In the genomic region with DNA sequence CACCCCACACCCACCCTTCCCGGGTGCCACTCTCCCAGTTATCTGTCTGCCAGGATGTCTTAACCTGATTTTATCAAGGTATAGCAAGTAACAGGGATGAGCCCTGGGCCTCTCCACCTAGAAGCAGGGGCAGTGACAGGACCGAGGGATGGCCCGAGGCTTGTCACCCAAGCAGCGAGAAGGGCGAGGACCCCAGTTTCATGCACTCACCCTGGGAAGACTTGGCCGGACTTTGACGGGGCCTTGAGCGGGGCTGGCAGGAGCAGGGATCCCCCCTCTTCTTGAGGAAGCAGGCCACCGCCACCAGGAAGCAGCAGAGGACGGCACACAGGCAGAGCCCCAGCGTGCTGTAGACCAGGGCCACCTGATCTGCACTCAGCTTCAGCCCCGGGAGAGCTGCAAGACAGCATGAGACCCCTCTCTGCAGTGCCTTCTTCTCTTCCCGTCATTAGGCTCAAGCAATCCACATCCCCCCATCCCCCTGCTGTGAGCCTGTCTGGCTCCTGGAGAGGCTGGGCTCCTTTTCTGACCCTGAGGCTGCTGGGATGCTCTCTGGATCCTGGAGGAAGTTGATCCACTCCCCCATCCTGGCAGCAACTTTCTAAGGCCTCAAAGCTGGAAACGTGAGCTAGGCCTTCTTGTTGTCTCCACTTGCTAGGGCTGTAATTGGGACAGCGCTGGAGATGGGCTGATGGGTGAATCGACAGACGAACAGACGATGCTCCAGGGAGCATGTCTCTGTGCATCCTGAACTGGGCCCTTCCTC, we compare ENCODE assay signal across 24 cellular contexts. TPM values are rescaled to one million over a fixed set of nuclear protein-coding genes. Genes with fewer than 3 reads are reported as not detected.
DNase-seq lines count a peak whose midpoint lies in the region; ATAC-seq and TF ChIP-seq lines count a peak whose summit lies in the region.
"Had no signal": no experiment of that assay in that cellular context is flagged by ENCODE, and none has a peak within 500 bp of the region (broad histone marks: within the 10 kb centered on the region; RNA-seq: fewer than 3 reads in every experiment).

No MANE protein-coding gene starts in this region.

- H3K4me1 ChIP-seq in GM23338 (ENCODE audit: insufficient read depth) = peaks cover 4% of the 10 kb centered on the region; the same call in 1 of the 2 replicates
- H3K4me1 ChIP-seq in NT2/D1 (ENCODE audit: insufficient read depth, insufficient read length) = peaks cover 20% of the 10 kb centered on the region
- peaks cover 27% of the 10 kb centered on the region for H3K4me1 ChIP-seq in OCI-LY7 (ENCODE audit: insufficient read depth, low read length, poor library complexity, severe bottlenecking)
- H3K4me1 ChIP-seq: colonic mucosa, tibial artery had no signal

- CTCF ChIA-PET in OCI-LY7 (lab: Charles Lee; ENCODE audit: unreplicated experiment) = no interaction called here

- H3K27me3 ChIP-seq in GM23338 (ENCODE audit: insufficient read depth) = no peaks in the 10 kb centered on the region
- no peaks in the 10 kb centered on the region for H3K27me3 ChIP-seq in NT2/D1 (ENCODE audit: insufficient read depth, insufficient read length)
- H3K27me3 ChIP-seq: colonic mucosa had no signal

- H3K4me3 ChIP-seq in GM23338 (no peak overlapping the region), NT2/D1 (ENCODE audit: insufficient read length, low read depth) (no peak overlapping the region), OCI-LY7 (ENCODE audit: low read depth, low read length, poor library complexity, severe bottlenecking) (no peak overlapping the region)
- H3K4me3 ChIP-seq: colonic mucosa, tibial artery had no signal

- H3K9me3 Mint-ChIP-seq in GM23338 = no peaks in the 10 kb centered on the region
- H3K9me3 Mint-ChIP-seq: activated T-helper 2 cell treated with anti-CD3 and anti-CD28 coated beads, Interferon-gamma antibody, Interleukin-2, Interleukin-4, amounts not matched to agents 10 μg/mL and 5 μg/mL and 100 μg/mL, durations not matched to agents 14 hours and 24 hours and 36 hours; naive B cell had no signal

- H3K4me2 ChIP-seq in GM23338 (peak overlapping the region; percentile 26; the same call in 1 of the 2 replicates), OCI-LY7 (ENCODE audit: low read length) (no peak overlapping the region)

- peak overlapping the region; percentile 32 for H3K9ac ChIP-seq in NT2/D1 (ENCODE audit: insufficient read length, low read depth)

- H3K9me2 ChIP-seq in GM23338 (ENCODE audit: insufficient read depth) = no peaks in the 10 kb centered on the region
- H3K9me2 ChIP-seq in OCI-LY7 (ENCODE audit: insufficient read depth, low read length) = no peaks in the 10 kb centered on the region

- H3K4me1 Mint-ChIP-seq in GM23338 = peaks cover 20% of the 10 kb centered on the region
- H3K4me1 Mint-ChIP-seq: activated CD4-positive, alpha-beta T cell treated with anti-CD3 and anti-CD28 coated beads for 36 hours had no signal

- H3K36me3 ChIP-seq in GM23338 (ENCODE audit: insufficient read depth) (no peaks in the 10 kb centered on the region), NT2/D1 (ENCODE audit: insufficient read depth, insufficient read length, low read length) (no peaks in the 10 kb centered on the region), OCI-LY7 (ENCODE audit: insufficient read depth, low read length) (no peaks in the 10 kb centered on the region)
- H3K36me3 ChIP-seq: colonic mucosa, tibial artery had no signal

- H3K79me2 ChIP-seq in GM23338 (replicated peaks; ENCODE audit: insufficient read depth) (no peaks in the 10 kb centered on the region), OCI-LY7 (ENCODE audit: insufficient read depth, low read depth, low read length) (no peaks in the 10 kb centered on the region)

- no peaks in the 10 kb centered on the region for H3F3A ChIP-seq in GM23338 (replicated peaks; ENCODE audit: low read depth)

- POLR2A ChIA-PET in OCI-LY7 (lab: Charles Lee) = no interaction called here

- no peaks in the 10 kb centered on the region; the same call in 2 of the 3 replicates for H3K36me3 Mint-ChIP-seq in GM23338 (ENCODE audit: low read depth)
- H3K36me3 Mint-ChIP-seq: naive B cell had no signal

- H3K27ac ChIP-seq in GM23338 (ENCODE audit: low read depth) (no peak overlapping the region), OCI-LY7 (ENCODE audit: low read depth, low read length, poor library complexity, severe bottlenecking) (no peak overlapping the region)
- H3K27ac ChIP-seq: colonic mucosa, tibial artery had no signal

- no TSS peak for BruUV-seq in OCI-LY7 (replicated peaks; lab: Mats Ljungman, UMichigan)

- H3K9me3 ChIP-seq in NT2/D1 (ENCODE audit: insufficient read depth, low read length) (no peaks in the 10 kb centered on the region), OCI-LY7 (ENCODE audit: low read length) (no peaks in the 10 kb centered on the region)
- H3K9me3 ChIP-seq: colonic mucosa, tibial artery had no signal

- H4K20me1 ChIP-seq in GM23338 (replicated peaks; ENCODE audit: insufficient read depth) = no peaks in the 10 kb centered on the region
- no peaks in the 10 kb centered on the region for H4K20me1 ChIP-seq in OCI-LY7 (ENCODE audit: insufficient read depth, low read length)

- intact Hi-C loops in OCI-LY7 (cut with micrococcal nuclease; ENCODE audit: unreplicated experiment) = no loop called here

- no peak overlapping the region for H3K4me3 Mint-ChIP-seq in GM23338
- H3K4me3 Mint-ChIP-seq: activated CD4-positive, alpha-beta T cell treated with anti-CD3 and anti-CD28 coated beads for 36 hours; naive B cell had no signal

- H2AFZ ChIP-seq in GM23338 = peak overlapping the region; percentile 87; the same call in 1 of the 2 replicates
- H2AFZ ChIP-seq in OCI-LY7 (ENCODE audit: low read length) = no peak overlapping the region

- no peak overlapping the region for H3K27ac Mint-ChIP-seq in GM23338
- H3K27ac Mint-ChIP-seq: activated CD4-positive, alpha-beta T cell treated with anti-CD3 and anti-CD28 coated beads for 36 hours; activated T-helper 2 cell treated with anti-CD3 and anti-CD28 coated beads, Interferon-gamma antibody, Interleukin-2, Interleukin-4, amounts not matched to agents 10 μg/mL and 5 μg/mL and 100 μg/mL, durations not matched to agents 14 hours and 24 hours and 36 hours had no signal

- DNase-seq in GM23338 (ENCODE audit: low spot score) (peak; percentile 58), NT2/D1 (ENCODE audit: low read depth, low spot score) (no peak), left lobe of liver (ENCODE audit: low spot score) (peak; percentile 40), NCI-H128 (lab: John Stamatoyannopoulos, UW; ENCODE audit: unreplicated experiment) (no peak), OCI-LY7 (ENCODE audit: low spot score) (no peak)
- DNase-seq in stimulated activated CD8-positive, alpha-beta memory T cell treated with anti-CD3 and anti-CD28 coated beads, Interleukin-4, amount 100 ng/mL, for 48 hours = peak; percentile 14
- DNase-seq in NK-92 treated with Interleukin-12 subunit alpha and Interleukin-12 subunit beta, amount 100 ng/mL, for 24 hours (lab: John Stamatoyannopoulos, UW) = no peak
- DNase-seq: activated CD4-positive, alpha-beta T cell treated with anti-CD3 and anti-CD28 coated beads for 36 hours; colonic mucosa; DND-41; glutamatergic neuron; HCEC 1CT; Kasumi-1; naive B cell; NCI-H1105; NCI-H526; OCI-M1; Right ventricle myocardium superior; stimulated activated CD4-positive, alpha-beta T cell treated with anti-CD3 and anti-CD28 coated beads, Interleukin-1b, Interleukin-23, amount 100 ng/mL, for 48 hours; stimulated activated naive CD4-positive, alpha-beta T cell treated with Interleukin-2 at 50 U/mL for 16 hours; SW 1271 had no signal

- ATAC-seq in GM23338 (peak; percentile 76), left lobe of liver (no peak)
- ATAC-seq: activated CD4-positive, alpha-beta T cell treated with anti-CD3 and anti-CD28 coated beads for 36 hours had no signal

- peaks cover 16% of the 10 kb centered on the region for H3K27me3 Mint-ChIP-seq in GM23338 (ENCODE audit: insufficient read depth, low read depth, poor library complexity)
- H3K27me3 Mint-ChIP-seq: activated CD4-positive, alpha-beta T cell treated with anti-CD3 and anti-CD28 coated beads for 36 hours; naive B cell had no signal

- TF ChIP-seq CTCF in GM23338 (conservative IDR thresholded peaks at IDR 0.05; ENCODE audit: low read depth in 2 of 2) (peak in 1 of 2 experiments; percentile 45; a peak in 1 of 4 replicates), OCI-LY7 (conservative IDR thresholded peaks at IDR 0.05; ENCODE audit: low read length) (no peak)

TF ChIP-seq in GM23338, 12 proteins besides CTCF, POLR2A, EP300 and RAD21 (continues in another document):
- TF ChIP-seq, protein P1, sequence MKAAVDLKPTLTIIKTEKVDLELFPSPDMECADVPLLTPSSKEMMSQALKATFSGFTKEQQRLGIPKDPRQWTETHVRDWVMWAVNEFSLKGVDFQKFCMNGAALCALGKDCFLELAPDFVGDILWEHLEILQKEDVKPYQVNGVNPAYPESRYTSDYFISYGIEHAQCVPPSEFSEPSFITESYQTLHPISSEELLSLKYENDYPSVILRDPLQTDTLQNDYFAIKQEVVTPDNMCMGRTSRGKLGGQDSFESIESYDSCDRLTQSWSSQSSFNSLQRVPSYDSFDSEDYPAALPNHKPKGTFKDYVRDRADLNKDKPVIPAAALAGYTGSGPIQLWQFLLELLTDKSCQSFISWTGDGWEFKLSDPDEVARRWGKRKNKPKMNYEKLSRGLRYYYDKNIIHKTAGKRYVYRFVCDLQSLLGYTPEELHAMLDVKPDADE (IDR thresholded peaks at IDR 0.05) = no peak
- no peak for TF ChIP-seq NANOG (IDR thresholded peaks at IDR 0.05; ENCODE audit: borderline replicate concordance)

RNA-seq across cellular contexts. Expression of gene TNFRSF13B, which starts 31.6 kb away (rescaled TPM):
- not detected in 2 replicates for total RNA-seq in GM23338 (2014; rRNA removed; shearing (Covaris generic))
- 0.16 and 0.24 TPM in 2 replicates for polyA plus RNA-seq in GM23338 (2016; fragmentation: Nextera tagmentation; extraction: Ambion mirVana)
- total RNA-seq in left lobe of liver (not detected), OCI-LY7 (2022) (5.7 and 7.5 TPM in 2 replicates)
- total RNA-seq in OCI-LY7 (2014; rRNA removed; shearing (Covaris generic)) = 15.5 and 19.3 TPM in 2 replicates
- total RNA-seq: activated CD4-positive, alpha-beta T cell treated with anti-CD3 and anti-CD28 coated beads for 36 hours; lung microvascular endothelial cell; Right ventricle myocardium superior had no signal

Comparison
In these comparisons a context has a peak if more than half of its experiments do, and no peak if none do; other contexts are left out.
1. DNase-seq: peak in GM23338 (single experiment), left lobe of liver (single experiment) and stimulated activated CD8-positive, alpha-beta memory T cell treated with anti-CD3 and anti-CD28 coated beads, Interleukin-4, amount 100 ng/mL, for 48 hours (single experiment); none in NT2/D1 (single experiment), NCI-H128 (single experiment), NK-92 treated with Interleukin-12 subunit alpha and Interleukin-12 subunit beta, amount 100 ng/mL, for 24 hours (single experiment) and OCI-LY7 (single experiment).